Comparison of ENCODE assay signal across 9 cellular contexts in genomic region chr1:156475568-156476500, GRCh38. TPM values are rescaled to one million over a fixed set of nuclear protein-coding genes. Genes with fewer than 3 reads are reported as not detected.
A peak's percentile ranks its signal among the peaks of the same experiment; 100 is the strongest.
DNase-seq lines count a peak whose midpoint lies in the region; ATAC-seq and TF ChIP-seq lines count a peak whose summit lies in the region.
"Had no signal": no experiment of that assay in that cellular context is flagged by ENCODE, and none has a peak within 500 bp of the region (broad histone marks: within the 10 kb centered on the region; RNA-seq: fewer than 3 reads in every experiment).

No MANE protein-coding gene starts in this region.

- ATAC-seq in right lobe of liver (peak in 3 of 4 donors; percentile 14 to 35 (median 25)), HG03520 (IDR thresholded peaks at IDR 0.05; ENCODE audit: unreplicated experiment) (no peak), GM21619 (IDR thresholded peaks at IDR 0.05; ENCODE audit: unreplicated experiment) (no peak)

- H3K4me3 ChIP-seq in GM23248 = no peak overlapping the region
- H3K4me3 ChIP-seq in right lobe of liver = no peak overlapping the region

- peaks cover 44% of the 10 kb centered on the region for H3F3A ChIP-seq in GM23248 (ENCODE audit: insufficient read depth)

- no peak overlapping the region for H2AFZ ChIP-seq in GM23248
- H2AFZ ChIP-seq: parathyroid adenoma had no signal

- TF ChIP-seq CTCF in right lobe of liver (IDR thresholded peaks at IDR 0.05) = no peak

- intact Hi-C loops in right lobe of liver (cut with DNase I) = no loop called here

- H3K4me1 ChIP-seq in GM23248 (ENCODE audit: insufficient read depth) (peaks cover 31% of the 10 kb centered on the region), right lobe of liver (peaks cover 0 to 61% (median 24%) of the 10 kb centered on the region in 4 donors)

- peak overlapping the region; percentile 72 for H3K9ac ChIP-seq in GM23248
- H3K9ac ChIP-seq: parathyroid adenoma had no signal

- no peaks in the 10 kb centered on the region for H3K9me3 ChIP-seq in GM23248 (ENCODE audit: low read depth)
- H3K9me3 ChIP-seq in right lobe of liver = no peaks in the 10 kb centered on the region

- H3K27me3 ChIP-seq in GM23248 (replicated peaks; ENCODE audit: insufficient read depth) (no peaks in the 10 kb centered on the region), right lobe of liver (no peaks in the 10 kb centered on the region)

- no peaks in the 10 kb centered on the region for H3K9me2 ChIP-seq in GM23248 (ENCODE audit: insufficient read depth)

- no peak for TF ChIP-seq POLR2A in right lobe of liver (IDR thresholded peaks at IDR 0.05)

- 22 to 32% methylated on average over 25 of the region's 25 CpGs for WGBS in GM23248 (ENCODE audit: low coverage in 1 of 2, low lambda C conversion rate in 2 of 2, missing lambda C conversion rate in 2 of 2), 2 experiments
- 49% methylated on average over 6 of the region's 25 CpGs for WGBS in right lobe of liver (ENCODE audit: insufficient coverage, low coverage, low lambda C conversion rate, missing lambda C conversion rate)

- H3K27ac ChIP-seq in GM23248 (peak overlapping the region; percentile 87), caudate nucleus (ENCODE audit: low read depth, low read length) (peak overlapping the region; percentile 96), right lobe of liver (peak overlapping the region; percentile 13 to 51 (median 37))
- H3K27ac ChIP-seq: parathyroid adenoma had no signal

- H4K20me1 ChIP-seq in GM23248 (ENCODE audit: insufficient read depth) = no peaks in the 10 kb centered on the region

- H3K36me3 ChIP-seq in GM23248 (ENCODE audit: low read depth) (peaks cover 57% of the 10 kb centered on the region), right lobe of liver (peaks cover 0 to 72% (median 32%) of the 10 kb centered on the region in 4 donors)

- in situ Hi-C loops in GM23248 (cut with MboI) = no loop called here

- DNase-seq in GM23248 (peak; percentile 95), caudate nucleus (lab: John Stamatoyannopoulos, UW) (peak in 55 of 61 donors; percentile 28 to 83 (median 63)), right lobe of liver (peak in 1 of 3 donors; percentile 68), superior temporal gyrus (ENCODE audit: extremely low spot score) (peak; percentile 85), NCI-H524 (lab: John Stamatoyannopoulos, UW) (no peak), NOMO-1 treated with dmso at 0.1 percent for 144 hours (lab: John Stamatoyannopoulos, UW; ENCODE audit: unreplicated experiment) (no peak)

- peaks cover 87% of the 10 kb centered on the region for H3K79me2 ChIP-seq in GM23248 (ENCODE audit: insufficient read depth)

- peak overlapping the region; percentile 39 for H3K4me2 ChIP-seq in GM23248 (ENCODE audit: unreplicated experiment)

RNA-seq across cellular contexts. Expression of gene MEF2D, which starts 24.7 kb away (rescaled TPM):
- 22.3 and 23.6 TPM in 2 replicates for total RNA-seq in GM23248 (2014; rRNA removed; shearing (Covaris generic))
- 32.1 and 34.1 TPM in 2 replicates for polyA plus RNA-seq in GM23248 (2016; fragmentation: Nextera tagmentation; extraction: Ambion mirVana)
- 10 to 100 TPM; 13.3 to 17.1 (median 15.0) TPM for total RNA-seq in right lobe of liver

Comparison
In these comparisons a context has a peak if more than half of its experiments do, and no peak if none do; other contexts are left out.
1. DNase-seq: peak in GM23248 (single experiment), caudate nucleus (55 of 61) and superior temporal gyrus (single experiment); none in NCI-H524 (0 of 2) and NOMO-1 treated with dmso at 0.1 percent for 144 hours (single experiment).
2. H3K27ac ChIP-seq: peak in every context shown above with its lines; median percentile 96 in caudate nucleus; 87 in GM23248; 37 in right lobe of liver.
3. ATAC-seq: peak in right lobe of liver (3 of 4); none in HG03520 (single experiment) and GM21619 (single experiment).